26 cellular contexts compared by ENCODE assay signal in genomic region chr1:154857022-154857421, GRCh38. TPM values are rescaled to one million over a fixed set of nuclear protein-coding genes. Genes with fewer than 3 reads are reported as not detected.
DNase-seq lines count a peak whose midpoint lies in the region; ATAC-seq, FAIRE-seq and TF ChIP-seq lines count a peak whose summit lies in the region.
"Had no signal": no experiment of that assay in that cellular context is flagged by ENCODE, and none has a peak within 500 bp of the region (broad histone marks: within the 10 kb centered on the region; RNA-seq: fewer than 3 reads in every experiment).

No MANE protein-coding gene starts in this region.

- peak overlapping the region; percentile 19; the same call in 1 of the 2 replicates for H3K4me2 ChIP-seq in MM.1S (ENCODE audit: low read depth, low read length)

- no peak for FAIRE-seq in HTR-8/SVneo (lab: Jason Lieb, UNC)

- peaks cover 61% of the 10 kb centered on the region for H3K79me2 ChIP-seq in MM.1S (ENCODE audit: low read length)

- no peaks in the 10 kb centered on the region for H4K20me1 ChIP-seq in MM.1S (ENCODE audit: insufficient read depth, low read length)

- H3K9me3 Mint-ChIP-seq in activated naive CD8-positive, alpha-beta T cell treated with anti-CD3 and anti-CD28 coated beads, Interleukin-2, amount 50 U/mL, for 24 hours, result no peaks in the 10 kb centered on the region
- no peaks in the 10 kb centered on the region for H3K9me3 Mint-ChIP-seq in activated naive CD8-positive, alpha-beta T cell treated with anti-CD3 and anti-CD28 coated beads for 36 hours
- H3K9me3 Mint-ChIP-seq in brain, result no peaks in the 10 kb centered on the region
- H3K9me3 Mint-ChIP-seq: CD14-positive monocyte; CD8-positive, alpha-beta memory T cell; H9; IgD-negative memory B cell; T-helper 1 cell treated with Interleukin-12 subunit alpha and Interleukin-12 subunit beta and Interleukin-4 antibody, amounts not matched to agents 30 μg/mL and 1 μg/mL, for 36 hours had no signal

- H3K4me1 Mint-ChIP-seq in activated naive CD8-positive, alpha-beta T cell treated with anti-CD3 and anti-CD28 coated beads, Interleukin-2, amount 50 U/mL, for 24 hours, result peaks cover 41% of the 10 kb centered on the region
- peaks cover 16% of the 10 kb centered on the region for H3K4me1 Mint-ChIP-seq in activated naive CD8-positive, alpha-beta T cell treated with anti-CD3 and anti-CD28 coated beads for 36 hours
- peaks cover 62% of the 10 kb centered on the region for H3K4me1 Mint-ChIP-seq in brain
- H3K4me1 Mint-ChIP-seq: CD8-positive, alpha-beta memory T cell had no signal

- peaks cover 32% of the 10 kb centered on the region for H3F3A ChIP-seq in MM.1S (ENCODE audit: insufficient read depth, low read length)

- H3K27ac ChIP-seq in MM.1S (ENCODE audit: low read length) (no peak overlapping the region), skeletal muscle tissue (ENCODE audit: low read depth, low read length) (peak overlapping the region; percentile 75)
- H3K27ac ChIP-seq: 22Rv1, Peyer's patch, SK-N-MC had no signal

- H3K27ac Mint-ChIP-seq in activated naive CD8-positive, alpha-beta T cell treated with anti-CD3 and anti-CD28 coated beads, Interleukin-2, amount 50 U/mL, for 24 hours, result peak overlapping the region; percentile 3
- H3K27ac Mint-ChIP-seq in activated naive CD8-positive, alpha-beta T cell treated with anti-CD3 and anti-CD28 coated beads for 36 hours, result no peak overlapping the region
- H3K27ac Mint-ChIP-seq in brain, result peak overlapping the region in 4 of 5 experiments; percentile 71 to 93 (median 92)
- H3K27ac Mint-ChIP-seq: B cell; CD14-positive monocyte; CD8-positive, alpha-beta memory T cell; T-helper 1 cell treated with Interleukin-12 subunit alpha and Interleukin-12 subunit beta and Interleukin-4 antibody, amounts not matched to agents 30 μg/mL and 1 μg/mL, for 36 hours had no signal

- no peak for DNase-seq in activated naive CD8-positive, alpha-beta T cell treated with anti-CD3 and anti-CD28 coated beads, Interleukin-2, amount 50 U/mL, for 24 hours
- no peak for DNase-seq in activated naive CD8-positive, alpha-beta T cell treated with anti-CD3 and anti-CD28 coated beads for 36 hours
- no peak for DNase-seq in MM.1S
- DNase-seq in HTR-8/SVneo (ENCODE audit: insufficient read length, low spot score), result no peak
- no peak for DNase-seq in NCI-H446 treated with DMSO at 0.1 percent for 48 hours (lab: John Stamatoyannopoulos, UW)
- DNase-seq: CD8-positive, alpha-beta memory T cell; DMS 273 treated with DMSO at 0.1 percent for 48 hours; DMS79; GF-D8; H9; MV-4-11; NCI-H1105; NCI-H1436 treated with DMSO at 0.1 percent for 48 hours; NCI-H187 treated with DMSO at 0.1 percent for 48 hours; OCI-M1; Peyer's patch; SIG-M5 had no signal

- no peaks in the 10 kb centered on the region for H3K9me2 ChIP-seq in MM.1S (replicated peaks; ENCODE audit: insufficient read depth, low read length)

- ATAC-seq in activated naive CD8-positive, alpha-beta T cell treated with anti-CD3 and anti-CD28 coated beads, Interleukin-2, amount 50 U/mL, for 24 hours, result no peak
- no peak for ATAC-seq in GM21381 (IDR thresholded peaks at IDR 0.05; ENCODE audit: unreplicated experiment)

- no peaks in the 10 kb centered on the region for H3K36me3 ChIP-seq in MM.1S (replicated peaks; ENCODE audit: insufficient read depth, low read length)
- no peaks in the 10 kb centered on the region for H3K36me3 ChIP-seq in skeletal muscle tissue (ENCODE audit: control insufficient read depth in 3 of 3, insufficient read depth in 3 of 3, low read length in 3 of 3)
- H3K36me3 ChIP-seq: Peyer's patch had no signal

- H3K4me3 ChIP-seq in MM.1S (ENCODE audit: low read length) (no peak overlapping the region), skeletal muscle tissue (ENCODE audit: low read length in 3 of 3) (no peak overlapping the region)
- H3K4me3 ChIP-seq: Peyer's patch, SK-N-MC had no signal

- no peak overlapping the region for H3K4me3 Mint-ChIP-seq in activated naive CD8-positive, alpha-beta T cell treated with anti-CD3 and anti-CD28 coated beads, Interleukin-2, amount 50 U/mL, for 24 hours
- H3K4me3 Mint-ChIP-seq in activated naive CD8-positive, alpha-beta T cell treated with anti-CD3 and anti-CD28 coated beads for 36 hours, result no peak overlapping the region
- no peak overlapping the region for H3K4me3 Mint-ChIP-seq in brain
- H3K4me3 Mint-ChIP-seq: B cell; CD14-positive monocyte; CD8-positive, alpha-beta memory T cell; H9; T-helper 1 cell treated with Interleukin-12 subunit alpha and Interleukin-12 subunit beta and Interleukin-4 antibody, amounts not matched to agents 30 μg/mL and 1 μg/mL, for 36 hours had no signal

- H3K36me3 Mint-ChIP-seq in activated naive CD8-positive, alpha-beta T cell treated with anti-CD3 and anti-CD28 coated beads, Interleukin-2, amount 50 U/mL, for 24 hours (ENCODE audit: low read depth), result no peaks in the 10 kb centered on the region
- no peaks in the 10 kb centered on the region for H3K36me3 Mint-ChIP-seq in activated naive CD8-positive, alpha-beta T cell treated with anti-CD3 and anti-CD28 coated beads for 36 hours
- no peaks in the 10 kb centered on the region for H3K36me3 Mint-ChIP-seq in brain
- H3K36me3 Mint-ChIP-seq: CD14-positive monocyte; CD8-positive, alpha-beta memory T cell; IgD-negative memory B cell had no signal

- H2AFZ ChIP-seq in MM.1S (ENCODE audit: low read length), result no peak overlapping the region

- H3K9me3 ChIP-seq in MM.1S (replicated peaks; ENCODE audit: insufficient read depth, low read length) (no peaks in the 10 kb centered on the region), skeletal muscle tissue (ENCODE audit: control insufficient read depth in 3 of 3, low read length in 3 of 3) (no peaks in the 10 kb centered on the region)
- H3K9me3 ChIP-seq: Peyer's patch had no signal

- no peak for TF ChIP-seq CTCF in MM.1S (IDR thresholded peaks at IDR 0.05; ENCODE audit: low read length)
- no peak for TF ChIP-seq CTCF in brain (conservative IDR thresholded peaks at IDR 0.05)

- no peak overlapping the region for H3K9ac ChIP-seq in MM.1S (ENCODE audit: low read length)
- no peak overlapping the region for H3K9ac ChIP-seq in skeletal muscle tissue (ENCODE audit: low read depth in 1 of 3, low read length in 3 of 3)

- H3K4me1 ChIP-seq in MM.1S (ENCODE audit: low read length) (peaks cover 61% of the 10 kb centered on the region), skeletal muscle tissue (ENCODE audit: control insufficient read depth in 3 of 3, insufficient read depth in 3 of 3, low read length in 3 of 3) (peaks cover 67 to 84% (median 70%) of the 10 kb centered on the region in 3 donors)

- peaks cover 9% of the 10 kb centered on the region for H3K27me3 Mint-ChIP-seq in activated naive CD8-positive, alpha-beta T cell treated with anti-CD3 and anti-CD28 coated beads, Interleukin-2, amount 50 U/mL, for 24 hours
- H3K27me3 Mint-ChIP-seq in activated naive CD8-positive, alpha-beta T cell treated with anti-CD3 and anti-CD28 coated beads for 36 hours, result peaks cover 10% of the 10 kb centered on the region
- peaks cover 4% of the 10 kb centered on the region for H3K27me3 Mint-ChIP-seq in brain
- H3K27me3 Mint-ChIP-seq: B cell had no signal

- H3K27me3 ChIP-seq in MM.1S (replicated peaks; ENCODE audit: insufficient read depth, low read length) (no peaks in the 10 kb centered on the region), skeletal muscle tissue (ENCODE audit: control insufficient read depth in 3 of 3, insufficient read depth in 3 of 3, low read length in 3 of 3) (no peaks in the 10 kb centered on the region)
- H3K27me3 ChIP-seq: Peyer's patch had no signal

RNA-seq across cellular contexts. Expression of gene KCNN3, which starts 13.1 kb away (rescaled TPM):
- total RNA-seq in activated naive CD8-positive, alpha-beta T cell treated with anti-CD3 and anti-CD28 coated beads for 36 hours, result under 1 TPM; 0.02 to 0.04 TPM
- 5.1 TPM for polyA plus RNA-seq in brain (ENCODE audit: insufficient read depth, low read depth, low replicate concordance)
- total RNA-seq in skeletal muscle tissue, result 3.7 TPM
- polyA plus RNA-seq: CD14-positive monocyte; CD8-positive, alpha-beta memory T cell had no signal
